8 cellular contexts compared by ENCODE assay signal in the genomic region with DNA sequence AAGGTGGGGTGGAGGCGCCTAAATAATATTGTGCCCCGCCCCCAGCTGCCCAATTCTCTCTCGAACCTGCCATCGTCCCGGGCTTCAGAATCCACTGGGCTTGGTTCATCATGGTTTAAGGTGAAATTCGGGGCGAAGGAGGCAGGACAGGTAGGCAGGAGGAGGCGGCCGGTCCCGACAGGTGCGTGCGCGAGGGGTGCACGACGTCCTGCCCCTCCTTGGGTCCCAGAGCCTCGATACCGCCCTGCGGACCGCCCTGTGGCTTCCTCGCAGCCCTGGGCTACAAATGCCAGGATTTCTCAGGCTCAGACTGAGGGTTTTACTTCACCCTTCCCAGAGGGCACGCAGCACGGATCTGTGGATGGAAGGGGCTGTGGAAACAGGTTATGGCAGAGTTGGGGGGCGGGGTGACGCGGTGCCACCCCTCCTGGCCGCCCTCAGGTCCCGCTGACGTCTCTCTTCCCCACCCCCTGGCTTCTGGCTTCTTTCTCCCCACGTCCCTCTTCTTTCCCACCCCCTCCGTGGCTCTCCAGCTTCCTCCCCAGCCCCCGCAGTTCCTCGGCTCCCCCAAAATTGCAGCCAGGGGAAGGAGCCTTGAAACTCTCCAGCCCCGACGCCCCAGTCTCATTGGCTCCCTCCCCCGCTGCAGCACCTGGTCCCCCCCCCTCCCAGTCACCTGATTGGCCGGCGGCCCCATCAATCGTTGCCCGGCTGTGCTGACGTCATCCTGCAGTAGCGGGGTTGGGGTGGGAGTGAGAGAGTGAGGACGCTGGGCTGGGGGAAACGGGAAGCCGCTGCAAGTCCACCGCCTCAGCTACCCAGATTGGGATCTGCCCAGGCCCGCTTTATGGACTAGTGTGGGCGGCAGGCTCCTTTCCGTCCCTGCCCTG. TPM values are rescaled to one million over a fixed set of nuclear protein-coding genes. Genes with fewer than 3 reads are reported as not detected.
DNase-seq lines count a peak whose midpoint lies in the region; ATAC-seq and TF ChIP-seq lines count a peak whose summit lies in the region.

A gene (plus strand): TSS at position 725 of the 890 bp plus-strand sequence. CDS start 278 bp downstream, outside the sequence.

- H3K27ac ChIP-seq in GM23338 (ENCODE audit: low read depth), result peak within 1 kb of the TSS; percentile 55; the same call in 1 of the 2 replicates
- H3K27ac ChIP-seq in adipose tissue (ENCODE audit: low read depth, low read length), result peak within 1 kb of the TSS; percentile 35
- H3K27ac ChIP-seq in tibial nerve, result peak within 1 kb of the TSS; percentile 60 to 90 (median 79)

- H3F3A ChIP-seq in GM23338 (replicated peaks; ENCODE audit: low read depth), result 0 out of 2 replicates have a peak, but pooled peaks cover 4% of the 10 kb centered on the region

- peaks cover 28% of the 10 kb centered on the region for H3K4me1 Mint-ChIP-seq in GM23338

- DNase-seq in DMS53 (lab: John Stamatoyannopoulos, UW) (peak; percentile 95), GM23338 (ENCODE audit: low spot score) (peak; percentile 93), NAMALWA (ENCODE audit: low spot score) (peak; percentile 93), cardiac septum (ENCODE audit: low spot score) (peak; percentile 80), pons (ENCODE audit: low spot score) (peak; percentile 48), tibial nerve (ENCODE audit: low spot score in 2 of 2) (peak; percentile 60 to 75)

- H3K27me3 ChIP-seq in GM23338 (ENCODE audit: insufficient read depth), result no peaks in the 10 kb centered on the region
- no peaks in the 10 kb centered on the region for H3K27me3 ChIP-seq in tibial nerve

- H3K9me3 Mint-ChIP-seq in GM23338, result no peaks in the 10 kb centered on the region; the same call in 2 of the 3 replicates

- peak in 1 of 2 donors; percentile 46 for TF ChIP-seq POLR2A in tibial nerve (IDR thresholded peaks at IDR 0.05)

- H3K4me2 ChIP-seq in GM23338, result peak within 1 kb of the TSS; percentile 100

- H3K4me3 Mint-ChIP-seq in GM23338, result peak within 1 kb of the TSS; percentile 88

- no peaks in the 10 kb centered on the region for H3K9me3 ChIP-seq in tibial nerve

- TF ChIP-seq CTCF in GM23338 (conservative IDR thresholded peaks at IDR 0.05; ENCODE audit: low read depth in 2 of 2), result no peak
- no peak for TF ChIP-seq CTCF in tibial nerve (IDR thresholded peaks at IDR 0.05)

- TF ChIP-seq EP300 in tibial nerve (IDR thresholded peaks at IDR 0.05), result peak in 1 of 2 donors; percentile 30

- H3K27me3 Mint-ChIP-seq in GM23338 (ENCODE audit: insufficient read depth, low read depth, poor library complexity), result peaks cover 17% of the 10 kb centered on the region

- no peaks in the 10 kb centered on the region for H3K79me2 ChIP-seq in GM23338 (replicated peaks; ENCODE audit: insufficient read depth)

- peak within 1 kb of the TSS; percentile 97 for H3K4me3 ChIP-seq in GM23338
- H3K4me3 ChIP-seq in tibial nerve, result peak within 1 kb of the TSS; percentile 51 to 66 (median 64)

- H3K4me1 ChIP-seq in GM23338 (ENCODE audit: insufficient read depth) (peaks cover 16% of the 10 kb centered on the region), tibial nerve (peaks cover 0 to 37% (median 15%) of the 10 kb centered on the region in 4 donors)

- H3K9me2 ChIP-seq in GM23338 (ENCODE audit: insufficient read depth), result 0 out of 2 replicates have a peak, but pooled peaks cover 5% of the 10 kb centered on the region

- intact Hi-C loops in T-helper 1 cell treated with Interleukin-12 subunit alpha and Interleukin-12 subunit beta and Interleukin-4 antibody, amounts not matched to agents 30 ng/mL and 1 ng/mL, for 36 hours (cut with micrococcal nuclease), result loop anchor here (1.0 to 5.0 kb wide), 6 partner anchors 17 to 638 kb away; a partner anchor contains a TSS
- intact Hi-C loops in cardiac septum (cut with DNase I), result no loop called here

- H2AFZ ChIP-seq in GM23338, result peak within 1 kb of the TSS; percentile 99

- peak within 1 kb of the TSS; percentile 94 for H3K27ac Mint-ChIP-seq in GM23338

- no peaks in the 10 kb centered on the region; the same call in 1 of the 2 replicates for H4K20me1 ChIP-seq in GM23338 (replicated peaks; ENCODE audit: insufficient read depth)

- ATAC-seq in GM23338, result peak; percentile 76

- no peaks in the 10 kb centered on the region for H3K36me3 ChIP-seq in GM23338 (ENCODE audit: insufficient read depth)
- peaks cover 0 to 13% (median 0%) of the 10 kb centered on the region in 3 donors for H3K36me3 ChIP-seq in tibial nerve

- peaks cover 3% of the 10 kb centered on the region for H3K36me3 Mint-ChIP-seq in GM23338 (ENCODE audit: low read depth)

- 0 to 1% (median 1%) methylated on average over 45 to 48 of the region's 48 CpGs for WGBS in adipose tissue, 3 donors
- WGBS in tibial nerve, 2 donors, result 1 to 3% methylated on average over 29 to 45 of the region's 48 CpGs

TF ChIP-seq in GM23338, 12 proteins besides CTCF, POLR2A, EP300 and RAD21:
- TF ChIP-seq POLR2AphosphoS5 (IDR thresholded peaks at IDR 0.05; ENCODE audit: low read depth) (peak; percentile 46; the same call in 1 of the 2 replicates), ZNF114 (CRISPR knock-in tag; IDR thresholded peaks at IDR 0.05) (no peak), CREB1 (CRISPR knock-in tag; IDR thresholded peaks at IDR 0.05; ENCODE audit: low read depth) (peak; percentile 95)

RNA-seq across cellular contexts. Expression of the gene that starts here (rescaled TPM):
- total RNA-seq in GM23338 (2014; rRNA removed; shearing (Covaris generic)), result 27.9 and 46.9 TPM in 2 replicates
- polyA plus RNA-seq in GM23338 (2016; fragmentation: Nextera tagmentation; extraction: Ambion mirVana) (5.0 and 5.8 TPM in 2 replicates), adipose tissue (10 to 100 TPM; 27.6 to 73.6 (median 68.0) TPM)
- total RNA-seq in T-helper 1 cell treated with Interleukin-12 subunit alpha and Interleukin-12 subunit beta and Interleukin-4 antibody, amounts not matched to agents 30 ng/mL and 1 ng/mL, for 36 hours, result 86.2 and 86.5 TPM in 2 replicates
- total RNA-seq in cardiac septum (5.7 TPM), tibial nerve (100 to 1,000 TPM in 1 of 4 donors, 10 to 100 TPM in 3; 40.0 to 112 (median 79.6) TPM)

Comparison
In these comparisons a context has a peak if more than half of its experiments do, and no peak if none do; other contexts are left out.
1. Peak in every context shown above with its lines: DNase-seq, ATAC-seq, H3K4me3 ChIP-seq and H3K27ac ChIP-seq.